In genomic region chr4:2330119-2331042, GRCh38 we compare ENCODE assay signal across 11 cellular contexts.
DNase-seq lines count a peak whose midpoint lies in the region; ATAC-seq, FAIRE-seq and TF ChIP-seq lines count a peak whose summit lies in the region.
"Had no signal": no experiment of that assay in that cellular context is flagged by ENCODE, and none has a peak within 500 bp of the region (broad histone marks: within the 10 kb centered on the region; RNA-seq: fewer than 3 reads in every experiment).

No MANE protein-coding gene starts in this region.

- peaks cover 9% of the 10 kb centered on the region for H3K4me1 Mint-ChIP-seq in astrocyte (ENCODE audit: low read depth, unreplicated experiment)
- H3K4me1 Mint-ChIP-seq: nephron had no signal

- DNase-seq in AG20443 (ENCODE audit: low spot score) (peak; percentile 88), LHCN-M2 (ENCODE audit: low read depth) (peak; percentile 95), astrocyte (ENCODE audit: low read depth) (peak; percentile 94), left ventricle myocardium superior (no peak)
- DNase-seq: activated effector memory CD4-positive, alpha-beta T cell treated with anti-CD3 and anti-CD28 coated beads, Interleukin-2, amount 50 U/mL, for 16 hours; COR-L47 had no signal

- H3K4me3 Mint-ChIP-seq in astrocyte (ENCODE audit: unreplicated experiment), result no peak overlapping the region
- H3K4me3 Mint-ChIP-seq: nephron had no signal

- no peak overlapping the region for H3K27ac Mint-ChIP-seq in astrocyte (ENCODE audit: unreplicated experiment)
- H3K27ac Mint-ChIP-seq: nephron had no signal

- H3K36me3 ChIP-seq in astrocyte (ENCODE audit: insufficient read depth, low read length), result no peaks in the 10 kb centered on the region

- peak overlapping the region; percentile 30 for H3K9ac ChIP-seq in astrocyte (ENCODE audit: low read length)

- H4K20me1 ChIP-seq in astrocyte (ENCODE audit: insufficient read depth, low read length), result no peaks in the 10 kb centered on the region

- no peak for ATAC-seq in HG03432 (IDR thresholded peaks at IDR 0.05; ENCODE audit: unreplicated experiment)
- no peak for ATAC-seq in left ventricle myocardium superior
- ATAC-seq in GM21737 (IDR thresholded peaks at IDR 0.05; ENCODE audit: unreplicated experiment), result no peak
- no peak for ATAC-seq in GM21526 (IDR thresholded peaks at IDR 0.05; ENCODE audit: low FRiP score, unreplicated experiment)

- no peaks in the 10 kb centered on the region for H3K36me3 Mint-ChIP-seq in astrocyte (ENCODE audit: low read depth, unreplicated experiment)

- peak; percentile 88 for FAIRE-seq in astrocyte (lab: Jason Lieb, UNC)
- peak; percentile 45 for FAIRE-seq in islet of Langerhans (lab: Jason Lieb, UNC)

- peaks cover 12% of the 10 kb centered on the region for H3K4me1 ChIP-seq in astrocyte (ENCODE audit: insufficient read depth, low read length)

- H3K79me2 ChIP-seq in astrocyte (ENCODE audit: insufficient read depth, low read length), result no peaks in the 10 kb centered on the region

- H3K4me3 ChIP-seq in astrocyte (ENCODE audit: insufficient read depth, low read depth, low read length), result peak overlapping the region; percentile 20

- no peak for TF ChIP-seq CTCF in astrocyte (IDR thresholded peaks at IDR 0.05; ENCODE audit: insufficient read depth, low read depth, low read length)

- peak overlapping the region; percentile 10 for H2AFZ ChIP-seq in astrocyte (ENCODE audit: low read depth, low read length)

- no peaks in the 10 kb centered on the region for H3K9me3 ChIP-seq in astrocyte (ENCODE audit: insufficient read depth, low read depth, low read length)

- H3K27ac ChIP-seq in astrocyte (ENCODE audit: low read depth, low read length), result peak overlapping the region; percentile 29

- peaks cover 5% of the 10 kb centered on the region for H3K27me3 ChIP-seq in astrocyte (ENCODE audit: insufficient read depth, low read length)

- H3K4me2 ChIP-seq in astrocyte (ENCODE audit: low read length), result peak overlapping the region; percentile 81

- peaks cover 4% of the 10 kb centered on the region for H3K9me3 Mint-ChIP-seq in astrocyte (ENCODE audit: unreplicated experiment)

- peaks cover 22% of the 10 kb centered on the region for H3K27me3 Mint-ChIP-seq in astrocyte (ENCODE audit: low read depth, unreplicated experiment)

- intact Hi-C loops in left ventricle myocardium superior (cut with micrococcal nuclease), result no loop called here
